In genomic region chr6:51350308-51350904, GRCh38 we compare ENCODE assay signal across 9 cellular contexts.
DNase-seq lines count a peak whose midpoint lies in the region; ATAC-seq, FAIRE-seq and TF ChIP-seq lines count a peak whose summit lies in the region.
"Had no signal": no experiment of that assay in that cellular context is flagged by ENCODE, and none has a peak within 500 bp of the region (broad histone marks: within the 10 kb centered on the region; RNA-seq: fewer than 3 reads in every experiment).

No MANE protein-coding gene starts in this region.

- 78 to 87% methylated on average over 2 of the region's 2 CpGs for WGBS in thyroid gland, 2 donors

- intact Hi-C loops in left ventricle myocardium inferior (cut with micrococcal nuclease) (no loop called here), Right ventricle myocardium superior (cut with DNase I) (no loop called here), thyroid gland (cut with DNase I) (no loop called here), sciatic nerve (cut with DNase I) (no loop called here)

- TF ChIP-seq POLR2A in thyroid gland (IDR thresholded peaks at IDR 0.05) (no peak), H54 (IDR thresholded peaks at IDR 0.05; ENCODE audit: low read depth, low read length) (no peak)

- peaks cover 24% of the 10 kb centered on the region for H3K9me3 ChIP-seq in left ventricle myocardium inferior (replicated peaks)
- H3K9me3 ChIP-seq in thyroid gland, result no peaks in the 10 kb centered on the region

- ATAC-seq in Right ventricle myocardium superior (ENCODE audit: poor library complexity) (no peak), foreskin keratinocyte (peak; percentile 40), sciatic nerve (no peak)
- ATAC-seq: left ventricle myocardium superior had no signal

- H3K27me3 ChIP-seq in left ventricle myocardium inferior (ENCODE audit: low read depth) (no peaks in the 10 kb centered on the region), foreskin keratinocyte (peaks cover 2% of the 10 kb centered on the region), thyroid gland (no peaks in the 10 kb centered on the region)

- H3K27ac ChIP-seq in left ventricle myocardium inferior (replicated peaks), result no peak overlapping the region
- H3K27ac ChIP-seq in foreskin keratinocyte, result no peak overlapping the region
- no peak overlapping the region for H3K27ac ChIP-seq in thyroid gland

- FAIRE-seq in RCC 7860 (lab: Jason Lieb, UNC) (peak; percentile 48), H54 (lab: Jason Lieb, UNC) (no peak)

- H3K4me3 ChIP-seq in left ventricle myocardium inferior, result no peak overlapping the region
- no peak overlapping the region for H3K4me3 ChIP-seq in thyroid gland (replicated peaks in 1 of 3)

- no peaks in the 10 kb centered on the region for H3K4me1 ChIP-seq in left ventricle myocardium inferior
- no peaks in the 10 kb centered on the region for H3K4me1 ChIP-seq in foreskin keratinocyte
- no peaks in the 10 kb centered on the region for H3K4me1 ChIP-seq in thyroid gland

- TF ChIP-seq CTCF in left ventricle myocardium inferior (IDR thresholded peaks at IDR 0.05; ENCODE audit: borderline replicate concordance), result peak; percentile 14
- TF ChIP-seq CTCF in foreskin keratinocyte (conservative IDR thresholded peaks at IDR 0.05), result peak; percentile 73
- TF ChIP-seq CTCF in thyroid gland (IDR thresholded peaks at IDR 0.05), result no peak

- H3K36me3 ChIP-seq in left ventricle myocardium inferior (no peaks in the 10 kb centered on the region), thyroid gland (no peaks in the 10 kb centered on the region)

- no peak for DNase-seq in left ventricle myocardium inferior
- DNase-seq in Right ventricle myocardium superior, result no peak
- DNase-seq in RCC 7860 (ENCODE audit: low spot score), result no peak
- DNase-seq in foreskin keratinocyte, result no peak
- DNase-seq in thyroid gland, result no peak
- DNase-seq in sciatic nerve (ENCODE audit: low spot score), result no peak
- no peak for DNase-seq in H54 (ENCODE audit: insufficient read length, low spot score)
- DNase-seq in activated CD4-positive, alpha-beta T cell treated with anti-CD3 and anti-CD28 coated beads, Interleukin-2, amount 50 U/mL, for 48 hours, result no peak
- DNase-seq: left ventricle myocardium superior had no signal

Comparison
In these comparisons a context has a peak if more than half of its experiments do, and no peak if none do; other contexts are left out.
1. CTCF ChIP-seq: peak in left ventricle myocardium inferior (single experiment) and foreskin keratinocyte (single experiment); none in thyroid gland (0 of 6).